ENCODE assay signal across 18 cellular contexts in genomic region chr9:81632599-81632998, GRCh38. TPM values are rescaled to one million over a fixed set of nuclear protein-coding genes. Genes with fewer than 3 reads are reported as not detected.
DNase-seq lines count a peak whose midpoint lies in the region; ATAC-seq and TF ChIP-seq lines count a peak whose summit lies in the region.
"Had no signal": no experiment of that assay in that cellular context is flagged by ENCODE, and none has a peak within 500 bp of the region (broad histone marks: within the 10 kb centered on the region; RNA-seq: fewer than 3 reads in every experiment).

No MANE protein-coding gene starts in this region.

- H3K4me3 ChIP-seq in BJ (ENCODE audit: low read depth, low read length) (no peak overlapping the region), PC-3 (ENCODE audit: low read length) (no peak overlapping the region), neural cell (ENCODE audit: low read length) (no peak overlapping the region)

- peaks cover 33% of the 10 kb centered on the region for H3K4me1 ChIP-seq in PC-3 (ENCODE audit: insufficient read depth, low read length)

- POLR2A ChIA-PET in BJ (lab: Charles Lee) (no interaction called here), PC-3 (lab: Charles Lee; ENCODE audit: unreplicated experiment) (no interaction called here)

- no peak overlapping the region for H2AFZ ChIP-seq in PC-3 (ENCODE audit: low read length)
- no peak overlapping the region for H2AFZ ChIP-seq in neural cell (ENCODE audit: low read depth, low read length)

- DNase-seq in BJ (ENCODE audit: low read depth) (peak; percentile 63), PC-3 (peak; percentile 7), fibroblast of gingiva (ENCODE audit: low read depth) (peak; percentile 62), Right ventricle myocardium inferior (ENCODE audit: missing footprints) (no peak), left lobe of liver (ENCODE audit: low spot score) (no peak), DMS79 treated with DMSO at 0.1 percent for 48 hours (lab: John Stamatoyannopoulos, UW) (no peak)
- DNase-seq: activated CD8-positive, alpha-beta T cell treated with anti-CD3 and anti-CD28 coated beads for 36 hours; aorta; C1 segment of cervical spinal cord; DMS79; effector CD8-positive, alpha-beta T cell; occipital lobe; stimulated activated naive B cell treated with anti-CD40 and anti-IgM and Interleukin-4, amounts not matched to agents 10 μg/mL and 1 μg/mL and 100 μg/mL, for 72 hours had no signal

- H3K27ac ChIP-seq in PC-3 (ENCODE audit: low read length) (no peak overlapping the region), neural cell (ENCODE audit: low read length) (peak overlapping the region; percentile 6)
- H3K27ac ChIP-seq: VCaP had no signal

- H3K79me2 ChIP-seq in PC-3 (ENCODE audit: low read length) (peaks cover 10% of the 10 kb centered on the region; the same call in 1 of the 2 replicates), neural cell (replicated peaks; ENCODE audit: insufficient read depth, low read length) (peaks cover 9% of the 10 kb centered on the region)

- ATAC-seq in PC-3 (no peak), Right ventricle myocardium inferior (no peak), HG03354 (IDR thresholded peaks at IDR 0.05; ENCODE audit: poor library complexity, severe bottlenecking, unreplicated experiment) (no peak), left lobe of liver (no peak)
- ATAC-seq: activated CD8-positive, alpha-beta T cell treated with anti-CD3 and anti-CD28 coated beads for 36 hours; HCT116; stimulated activated naive B cell treated with anti-CD40 and anti-IgM and Interleukin-4, amounts not matched to agents 10 μg/mL and 1 μg/mL and 100 μg/mL, for 72 hours had no signal

- no peak overlapping the region for H3K4me2 ChIP-seq in PC-3 (ENCODE audit: low read length)
- peak overlapping the region; percentile 19 for H3K4me2 ChIP-seq in neural cell (ENCODE audit: low read length)

- TF ChIP-seq CTCF in BJ (IDR thresholded peaks at IDR 0.05; ENCODE audit: insufficient read depth, low read depth, low read length) = no peak
- TF ChIP-seq CTCF in PC-3 (conservative IDR thresholded peaks at IDR 0.05; ENCODE audit: low read depth, low read length) = no peak
- TF ChIP-seq CTCF in neural cell (IDR thresholded peaks at IDR 0.05; ENCODE audit: poor library complexity, severe bottlenecking) = no peak

- H4K20me1 ChIP-seq in PC-3 (ENCODE audit: low read length) (no peaks in the 10 kb centered on the region), neural cell (ENCODE audit: insufficient read depth) (no peaks in the 10 kb centered on the region)

- H3K27me3 ChIP-seq in BJ (ENCODE audit: control insufficient read depth, insufficient read depth, low read length) = no peaks in the 10 kb centered on the region
- no peaks in the 10 kb centered on the region for H3K27me3 ChIP-seq in PC-3 (ENCODE audit: low read length)
- H3K27me3 ChIP-seq in neural cell (ENCODE audit: insufficient read depth, low read depth, low read length) = no peaks in the 10 kb centered on the region

- H3K9ac ChIP-seq in PC-3 (ENCODE audit: low read length) (no peak overlapping the region), neural cell (ENCODE audit: low read length) (no peak overlapping the region)

- no peak for TF ChIP-seq EP300 in neural cell (conservative IDR thresholded peaks at IDR 0.05; ENCODE audit: poor library complexity, severe bottlenecking)

- BruUV-seq in PC-3 (replicated peaks; lab: Mats Ljungman, UMichigan) = no TSS peak

- TF ChIP-seq RAD21 in neural cell (conservative IDR thresholded peaks at IDR 0.05) = no peak

- intact Hi-C loops in PC-3 (cut with micrococcal nuclease) (no loop called here), Right ventricle myocardium inferior (cut with DNase I) (no loop called here)

- CTCF ChIA-PET in BJ (lab: Yijun Ruan, JAX) = interaction anchor here (1.1 kb wide), 1 partner anchor 10 kb away, joined by 3 read pairs; no protein-coding TSS in a partner anchor
- CTCF ChIA-PET in PC-3 (lab: Charles Lee) = no interaction called here

- H3F3A ChIP-seq in PC-3 (ENCODE audit: low read length, unreplicated experiment) = peaks cover 9% of the 10 kb centered on the region
- no peaks in the 10 kb centered on the region for H3F3A ChIP-seq in neural cell (ENCODE audit: insufficient read depth, low read length, poor library complexity, severe bottlenecking)

- H3K36me3 ChIP-seq in BJ (ENCODE audit: control insufficient read depth, insufficient read depth, low read length) = no peaks in the 10 kb centered on the region
- peaks cover 16% of the 10 kb centered on the region; the same call in 1 of the 2 replicates for H3K36me3 ChIP-seq in PC-3 (ENCODE audit: low read depth, low read length)
- H3K36me3 ChIP-seq in neural cell (ENCODE audit: insufficient read depth, low read length) = peaks cover 6% of the 10 kb centered on the region

- H3K9me3 ChIP-seq in PC-3 (ENCODE audit: low read length) (no peaks in the 10 kb centered on the region), neural cell (ENCODE audit: low read length) (no peaks in the 10 kb centered on the region)

- no peaks in the 10 kb centered on the region for H3K9me2 ChIP-seq in PC-3 (replicated peaks; ENCODE audit: low read length)
- H3K9me2 ChIP-seq in neural cell (ENCODE audit: insufficient read depth, low read length) = no peaks in the 10 kb centered on the region

TF ChIP-seq in neural cell, 6 proteins besides CTCF, POLR2A, EP300 and RAD21:
- TF ChIP-seq EZH2 (IDR thresholded peaks at IDR 0.05; ENCODE audit: borderline replicate concordance, insufficient read depth, low read length, poor library complexity, severe bottlenecking) = no peak
- no peak for TF ChIP-seq SMC3 (conservative IDR thresholded peaks at IDR 0.05; ENCODE audit: poor library complexity)
- no peak for TF ChIP-seq REST (IDR thresholded peaks at IDR 0.05; ENCODE audit: borderline replicate concordance)
- TF ChIP-seq TAF1 (IDR thresholded peaks at IDR 0.05; ENCODE audit: low read depth) = no peak
- TF ChIP-seq POLR2AphosphoS5 (IDR thresholded peaks at IDR 0.05) = no peak
- TF ChIP-seq MXI1 (conservative IDR thresholded peaks at IDR 0.05; ENCODE audit: poor library complexity, severe bottlenecking) = no peak

RNA-seq across cellular contexts. Expression of gene TLE1, which starts 56.7 kb away (rescaled TPM):
- polyA plus RNA-seq in BJ (2011; rRNA removed) (8.8 and 9.6 TPM in 2 replicates), neural cell (93.0 and 93.6 TPM in 2 replicates)
- 8.6 and 8.9 TPM in 2 replicates for polyA minus RNA-seq in BJ (2011; rRNA and poly(A)+ RNA removed)
- total RNA-seq in PC-3 (2014; rRNA removed) (49.0 and 55.6 TPM in 2 replicates), Right ventricle myocardium inferior (9.8 TPM), left lobe of liver (36.6 TPM)
- 102 and 105 TPM in 2 replicates for polyA minus RNA-seq in neural cell
- total RNA-seq: activated T-helper 1 cell treated with anti-CD3 and anti-CD28 coated beads, Interleukin-12 subunit alpha, Interleukin-12 subunit beta, Interleukin-2, Interleukin-4 antibody, amounts not matched to agents 30 ng/mL and 10 ng/mL and 1 ng/mL, durations not matched to agents 14 hours and 24 hours and 36 hours had no signal

Comparison
In these comparisons a context has a peak if more than half of its experiments do, and no peak if none do; other contexts are left out.
1. DNase-seq: peak in BJ (single experiment), PC-3 (single experiment) and fibroblast of gingiva (single experiment); none in Right ventricle myocardium inferior (single experiment), left lobe of liver (single experiment) and DMS79 treated with DMSO at 0.1 percent for 48 hours (single experiment).